ENCODE assay signal across 10 cellular contexts in the genomic region with DNA sequence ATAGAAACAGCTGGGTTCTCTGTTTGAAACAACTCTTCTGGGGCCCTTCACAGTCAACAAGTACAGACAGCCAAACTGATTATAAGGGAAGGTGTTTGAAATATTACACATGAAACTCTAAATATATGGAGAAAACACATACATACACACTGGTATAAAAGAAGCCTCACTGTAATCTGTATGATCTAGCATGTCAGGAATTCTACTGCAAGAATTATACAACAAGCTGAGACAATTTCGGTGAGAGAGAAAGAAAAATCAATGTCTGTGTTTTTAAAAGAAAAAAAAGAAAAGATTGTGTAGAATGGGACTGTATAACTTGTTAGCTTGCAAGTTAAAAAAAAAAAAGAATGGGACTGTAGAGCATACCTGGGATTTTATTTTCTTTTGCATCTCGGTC. TPM values are rescaled to one million over a fixed set of nuclear protein-coding genes. Genes with fewer than 3 reads are reported as not detected.
DNase-seq lines count a peak whose midpoint lies in the region; ATAC-seq and TF ChIP-seq lines count a peak whose summit lies in the region.
"Had no signal": no experiment of that assay in that cellular context is flagged by ENCODE, and none has a peak within 500 bp of the region (broad histone marks: within the 10 kb centered on the region; RNA-seq: fewer than 3 reads in every experiment).

No MANE protein-coding gene starts in this region.

- H3K9me3 ChIP-seq in heart right ventricle, result peaks cover 0 to 20% (median 9%) of the 10 kb centered on the region in 11 donors
- no peaks in the 10 kb centered on the region for H3K9me3 ChIP-seq in mammary epithelial cell (replicated peaks; ENCODE audit: insufficient read depth, low read length)
- H3K9me3 ChIP-seq in transverse colon, result peaks cover 0 to 7% of the 10 kb centered on the region in 2 donors
- no peaks in the 10 kb centered on the region for H3K9me3 ChIP-seq in HAP-1

- intact Hi-C loops in heart right ventricle (cut with DNase I) (no loop called here), left cardiac atrium (cut with DNase I) (no loop called here), mammary epithelial cell (cut with micrococcal nuclease) (no loop called here), transverse colon (cut with DNase I; ENCODE audit: low total_unique reads) (no loop called here)

- no peaks in the 10 kb centered on the region for H4K20me1 ChIP-seq in mammary epithelial cell (ENCODE audit: insufficient read depth, low read length)

- dilution Hi-C loops in mammary epithelial cell (cut with HindIII; ENCODE audit: low sequenced_read_pairs), result no loop called here

- CTCF ChIA-PET in mammary epithelial cell (lab: Charles Lee; ENCODE audit: low non-redundant PET), result interaction anchor here (0.7 kb wide), 1 partner anchor 558 kb away, joined by 9 read pairs; no protein-coding TSS in a partner anchor

- no peak for TF ChIP-seq EP300 in transverse colon (IDR thresholded peaks at IDR 0.05; ENCODE audit: low read depth)

- H2AFZ ChIP-seq in mammary epithelial cell (ENCODE audit: low read depth, low read length), result peak overlapping the region; percentile 16
- H2AFZ ChIP-seq: parathyroid adenoma had no signal

- H3K4me1 ChIP-seq in heart right ventricle (peaks cover 0 to 60% (median 27%) of the 10 kb centered on the region in 9 donors), mammary epithelial cell (ENCODE audit: insufficient read depth, low read length) (peaks cover 13% of the 10 kb centered on the region), transverse colon (peaks cover 9 to 51% (median 33%) of the 10 kb centered on the region in 4 donors), HAP-1 (peaks cover 3% of the 10 kb centered on the region)

- H3K9ac ChIP-seq in mammary epithelial cell (ENCODE audit: insufficient read depth, low read length), result no peak overlapping the region
- H3K9ac ChIP-seq: parathyroid adenoma had no signal

- no peaks in the 10 kb centered on the region for H3K27me3 ChIP-seq in heart right ventricle
- H3K27me3 ChIP-seq in mammary epithelial cell (ENCODE audit: insufficient read depth, low read length), result no peaks in the 10 kb centered on the region
- no peaks in the 10 kb centered on the region for H3K27me3 ChIP-seq in transverse colon
- H3K27me3 ChIP-seq in HAP-1 (ENCODE audit: low read depth), result no peaks in the 10 kb centered on the region

- 52 to 58% methylated on average over 2 of the region's 2 CpGs for WGBS in heart right ventricle, 2 donors
- WGBS in mammary epithelial cell (ENCODE audit: low coverage, missing lambda C conversion rate), result 6% methylated on average over 2 of the region's 2 CpGs
- WGBS in transverse colon (ENCODE audit: low coverage in 1 of 2), 2 donors, result 31 to 45% methylated on average over 2 of the region's 2 CpGs

- DNase-seq in heart right ventricle (no peak), left cardiac atrium (no peak), mammary epithelial cell (peak; percentile 28), transverse colon (no peak), NCI-H82 (lab: John Stamatoyannopoulos, UW) (no peak), HAP-1 (ENCODE audit: low spot score in 2 of 2) (no peak)
- DNase-seq: C1 segment of cervical spinal cord had no signal

- peak overlapping the region; percentile 23 for H3K4me2 ChIP-seq in mammary epithelial cell (ENCODE audit: insufficient read depth, low read depth, low read length)

- peaks cover 0 to 15% (median 0%) of the 10 kb centered on the region in 9 donors for H3K36me3 ChIP-seq in heart right ventricle
- H3K36me3 ChIP-seq in mammary epithelial cell (ENCODE audit: insufficient read depth, low read length), result peaks cover 18% of the 10 kb centered on the region
- no peaks in the 10 kb centered on the region for H3K36me3 ChIP-seq in transverse colon
- no peaks in the 10 kb centered on the region for H3K36me3 ChIP-seq in HAP-1 (replicated peaks)

- H3K27ac ChIP-seq in heart right ventricle (peak overlapping the region; percentile 38 to 87 (median 71)), mammary epithelial cell (ENCODE audit: insufficient read depth, low read depth, low read length) (peak overlapping the region; percentile 41), transverse colon (peak overlapping the region; percentile 16 to 60 (median 41))
- H3K27ac ChIP-seq: parathyroid adenoma had no signal

- in situ Hi-C loops in mammary epithelial cell (cut with MboI; ENCODE audit: low sequenced_read_pairs in 2 of 2) (no loop called here), transverse colon (cut with MboI; ENCODE audit: low pct_ligation_motif_present in 1 of 4, low pct_unique_long_range_greater_than_20kb in 1 of 4, low sequenced_read_pairs in 3 of 4) (no loop called here), HAP-1 (cut with MboI; ENCODE audit: low sequenced_read_pairs) (no loop called here)

- TF ChIP-seq POLR2A in transverse colon (IDR thresholded peaks at IDR 0.05), result no peak

- TF ChIP-seq CTCF in heart right ventricle (IDR thresholded peaks at IDR 0.05) (no peak), mammary epithelial cell (conservative IDR thresholded peaks at IDR 0.05 in 1 of 2, IDR thresholded peaks at IDR 0.05 in 1 of 2; ENCODE audit: extremely low read depth in 1 of 2, insufficient read depth in 1 of 2, low read depth in 1 of 2, low read length in 2 of 2) (no peak), transverse colon (IDR thresholded peaks at IDR 0.05) (no peak)

- no peak for ATAC-seq in heart right ventricle
- ATAC-seq in left cardiac atrium, result no peak
- ATAC-seq in HG03097 (IDR thresholded peaks at IDR 0.05; ENCODE audit: low FRiP score, unreplicated experiment), result peak; percentile 13
- no peak for ATAC-seq in HG03095 (IDR thresholded peaks at IDR 0.05; ENCODE audit: unreplicated experiment)

- H3K4me3 ChIP-seq in heart right ventricle (no peak overlapping the region), mammary epithelial cell (replicated peaks in 1 of 3; ENCODE audit: insufficient read depth in 1 of 3, low read depth in 2 of 3, low read length in 3 of 3) (no peak overlapping the region), transverse colon (peak overlapping the region in 1 of 4 donors; percentile 2), HAP-1 (no peak overlapping the region)

- H3K79me2 ChIP-seq in mammary epithelial cell (ENCODE audit: insufficient read depth, low read length), result peaks cover 91% of the 10 kb centered on the region

- BruUV-seq in mammary epithelial cell (replicated peaks; lab: Mats Ljungman, UMichigan), result no TSS peak

RNA-seq across cellular contexts. Expression of a gene that starts 26.3 kb away (rescaled TPM):
- total RNA-seq in heart right ventricle, result 10 to 100 TPM; 12.7 to 20.2 (median 15.1) TPM
- polyA plus RNA-seq in heart right ventricle, result 1 to 10 TPM; 2.2 to 5.6 TPM
- 10 to 100 TPM; 13.7 to 15.1 TPM for total RNA-seq in left cardiac atrium
- total RNA-seq in mammary epithelial cell, result 10 to 100 TPM; 25.8 to 36.2 TPM
- 27.6 TPM for polyA plus RNA-seq in mammary epithelial cell
- 45.6 TPM for polyA minus RNA-seq in mammary epithelial cell
- total RNA-seq in transverse colon, result 10 to 100 TPM in 3 of 4 donors, 1 to 10 TPM in 1; 6.2 to 20.9 (median 12.8) TPM
